ENCODE assay signal across 1 cellular context in genomic region chr1:158830074-158830677, GRCh38.
TF ChIP-seq lines count a peak whose summit lies in the region.

No MANE protein-coding gene starts in this region.

TF ChIP-seq in GM12878, 131 proteins besides CTCF, POLR2A, EP300 and RAD21 (continued from another document and continues in another):
- TF ChIP-seq PKNOX1 (IDR thresholded peaks at IDR 0.05) = peak; percentile 85
- no peak for TF ChIP-seq SKIL (IDR thresholded peaks at IDR 0.05; ENCODE audit: low read depth, poor library complexity, severe bottlenecking)
- TF ChIP-seq IKZF2 (IDR thresholded peaks at IDR 0.05) = peak; percentile 53 to 59; a peak in 2 of 4 replicates
- TF ChIP-seq MLLT1 (IDR thresholded peaks at IDR 0.05) = peak; percentile 29; the same call in 1 of the 2 replicates
- no peak for TF ChIP-seq CHD1 (IDR thresholded peaks at IDR 0.05; ENCODE audit: low read depth, low read length)
- no peak for TF ChIP-seq POLR2AphosphoS2 (IDR thresholded peaks at IDR 0.05; ENCODE audit: low read depth, low read length)
- no peak for TF ChIP-seq EED (IDR thresholded peaks at IDR 0.05; ENCODE audit: low read depth)
- TF ChIP-seq NFYA (IDR thresholded peaks at IDR 0.05; ENCODE audit: borderline replicate concordance, low read depth, low read length) = no peak
- TF ChIP-seq STAT3 (IDR thresholded peaks at IDR 0.05; ENCODE audit: low read depth, low read length) = no peak
- no peak for TF ChIP-seq USF2 (IDR thresholded peaks at IDR 0.05; ENCODE audit: borderline replicate concordance, low read depth, low read length)
- no peak for TF ChIP-seq IRF5 (IDR thresholded peaks at IDR 0.05; ENCODE audit: borderline replicate concordance)
- no peak for TF ChIP-seq CBX3 (IDR thresholded peaks at IDR 0.05; ENCODE audit: borderline replicate concordance, low read depth)
- no peak for TF ChIP-seq CUX1 (IDR thresholded peaks at IDR 0.05; ENCODE audit: insufficient replicate concordance, low read depth, low read length)
- no peak for TF ChIP-seq BCL3 (IDR thresholded peaks at IDR 0.05; ENCODE audit: borderline replicate concordance, insufficient read depth, low read depth, low read length, poor library complexity, severe bottlenecking)
- TF ChIP-seq BCLAF1 (IDR thresholded peaks at IDR 0.05) = no peak
- peak; percentile 55; the same call in 1 of the 2 replicates for TF ChIP-seq MXI1 (IDR thresholded peaks at IDR 0.05; ENCODE audit: low read depth, low read length)
- TF ChIP-seq ATF7 (IDR thresholded peaks at IDR 0.05; ENCODE audit: low read depth) = peak; percentile 38; the same call in 1 of the 2 replicates
- TF ChIP-seq TAF1 (IDR thresholded peaks at IDR 0.05; ENCODE audit: borderline replicate concordance, low read depth, low read length) = no peak
- peak; percentile 50; the same call in 1 of the 2 replicates for TF ChIP-seq RELB (IDR thresholded peaks at IDR 0.05; ENCODE audit: low read depth)
- TF ChIP-seq STAT1 (conservative IDR thresholded peaks at IDR 0.05) = no peak
- no peak for TF ChIP-seq REST (IDR thresholded peaks at IDR 0.05; ENCODE audit: low read depth, low read length)
- no peak for TF ChIP-seq SMAD5 (IDR thresholded peaks at IDR 0.05; ENCODE audit: low read depth)
- TF ChIP-seq MEF2B (IDR thresholded peaks at IDR 0.05; ENCODE audit: partially characterized antibody, poor library complexity, severe bottlenecking) = no peak
- no peak for TF ChIP-seq RB1 (IDR thresholded peaks at IDR 0.05; ENCODE audit: borderline replicate concordance)
- TF ChIP-seq ZSCAN29 (IDR thresholded peaks at IDR 0.05) = no peak
- TF ChIP-seq FOS (IDR thresholded peaks at IDR 0.05; ENCODE audit: borderline replicate concordance, extremely low read depth, insufficient read length) = no peak
- no peak; the same call in 1 of the 2 replicates for TF ChIP-seq MTA3 (IDR thresholded peaks at IDR 0.05; ENCODE audit: borderline replicate concordance, low read length)
- TF ChIP-seq NR2C2 (IDR thresholded peaks at IDR 0.05; ENCODE audit: borderline replicate concordance, control insufficient read depth, insufficient read length, low read depth) = no peak
- no peak for TF ChIP-seq EGR1 (IDR thresholded peaks at IDR 0.05; ENCODE audit: borderline replicate concordance in 1 of 2, low read depth in 2 of 2, low read length in 2 of 2)
- 0 out of 2 replicates have a peak, but pooled peaks have one; percentile 36 for TF ChIP-seq NBN (IDR thresholded peaks at IDR 0.05)
- no peak for TF ChIP-seq FOXK2 (IDR thresholded peaks at IDR 0.05)
